14 cellular contexts compared by ENCODE assay signal in genomic region chrX:103398321-103398937, GRCh38. TPM values are rescaled to one million over a fixed set of nuclear protein-coding genes. Genes with fewer than 3 reads are reported as not detected.
A peak's percentile ranks its signal among the peaks of the same experiment; 100 is the strongest.
DNase-seq lines count a peak whose midpoint lies in the region; ATAC-seq, FAIRE-seq and TF ChIP-seq lines count a peak whose summit lies in the region.
"Had no signal": no experiment of that assay in that cellular context is flagged by ENCODE, and none has a peak within 500 bp of the region (broad histone marks: within the 10 kb centered on the region; RNA-seq: fewer than 3 reads in every experiment).

No MANE protein-coding gene starts in this region.

- TF ChIP-seq EP300 in A549 (IDR thresholded peaks at IDR 0.05) (no peak), SK-N-SH (IDR thresholded peaks at IDR 0.05; ENCODE audit: borderline replicate concordance in 1 of 2, low read depth in 1 of 2, low read length in 1 of 2) (no peak), stomach (IDR thresholded peaks at IDR 0.05) (no peak)

- peak overlapping the region; percentile 60 to 76 for H3K27ac ChIP-seq in A549
- H3K27ac ChIP-seq in SK-N-SH (ENCODE audit: low read depth in 2 of 2, low read length in 1 of 2): peak overlapping the region in 1 of 2 experiments; percentile 81; a peak in 2 of 4 replicates
- no peak overlapping the region for H3K27ac ChIP-seq in stomach
- H3K27ac ChIP-seq: KMS-11, ovary had no signal

- TF ChIP-seq RAD21 in A549 (conservative IDR thresholded peaks at IDR 0.05 in 1 of 2, IDR thresholded peaks at IDR 0.05 in 1 of 2) (no peak), SK-N-SH (IDR thresholded peaks at IDR 0.05; ENCODE audit: low read length) (no peak)

- peak overlapping the region; percentile 45 for H2AFZ ChIP-seq in SK-N-SH (ENCODE audit: low read depth)

- POLR2A ChIA-PET in A549 (lab: Yijun Ruan, JAX) (interaction anchor here (1.1 kb wide), 1 partner anchor 22 kb away, joined by 6 read pairs; the partner anchor contains the start of gene BEX3), SK-N-SH (lab: Yijun Ruan, JAX) (no interaction called here)

- H3K36me3 ChIP-seq in SK-N-SH (replicated peaks in 1 of 2; ENCODE audit: control insufficient read depth in 1 of 2, insufficient read depth in 2 of 2, low read length in 1 of 2) (no peaks in the 10 kb centered on the region), stomach (no peaks in the 10 kb centered on the region)
- H3K36me3 ChIP-seq: ovary had no signal

- H3K27me3 ChIP-seq in SK-N-SH (ENCODE audit: insufficient read depth) (no peaks in the 10 kb centered on the region; the same call in 1 of the 2 replicates), stomach (peaks cover 0 to 3% (median 0%) of the 10 kb centered on the region in 3 donors)
- H3K27me3 ChIP-seq: ovary had no signal

- H3K4me3 ChIP-seq in A549: no peak overlapping the region
- no peak overlapping the region for H3K4me3 ChIP-seq in SK-N-SH (ENCODE audit: low read depth in 2 of 2, low read length in 1 of 2)
- no peak overlapping the region for H3K4me3 ChIP-seq in fibroblast of villous mesenchyme (ENCODE audit: low read depth, low read length)
- H3K4me3 ChIP-seq in stomach: no peak overlapping the region
- H3K4me3 ChIP-seq: ovary had no signal

- H3K9me3 ChIP-seq in A549 (no peaks in the 10 kb centered on the region), SK-N-SH (no peaks in the 10 kb centered on the region), stomach (no peaks in the 10 kb centered on the region)
- H3K9me3 ChIP-seq: Caco-2, ovary had no signal

- DNase-seq in A549 (ENCODE audit: low read depth in 1 of 2, low spot score in 1 of 2) (peak; percentile 11 to 64), GM04504 (ENCODE audit: low read depth) (peak; percentile 59), SK-N-SH (no peak), fibroblast of villous mesenchyme (ENCODE audit: low read depth) (peak; percentile 79), stomach (no peak), omental fat pad (ENCODE audit: low spot score) (no peak)
- DNase-seq in activated CD8-positive, alpha-beta memory T cell treated with anti-CD3 and anti-CD28 coated beads for 24 hours: no peak
- DNase-seq: activated CD4-positive, alpha-beta T cell treated with anti-CD3 and anti-CD28 coated beads, Interleukin-2, amount 50 U/mL, for 1 hour; caudate nucleus; ovary had no signal

- peak; percentile 23 for FAIRE-seq in A549 (lab: Jason Lieb, UNC)

- no peak overlapping the region; the same call in 1 of the 2 replicates for H3K9ac ChIP-seq in SK-N-SH
- H3K9ac ChIP-seq: KMS-11 had no signal

- TF ChIP-seq CTCF in A549 (IDR thresholded peaks at IDR 0.05): no peak
- no peak for TF ChIP-seq CTCF in SK-N-SH (IDR thresholded peaks at IDR 0.05)
- no peak for TF ChIP-seq CTCF in fibroblast of villous mesenchyme (IDR thresholded peaks at IDR 0.05; ENCODE audit: insufficient read depth, low read depth, low read length)
- no peak for TF ChIP-seq CTCF in stomach (IDR thresholded peaks at IDR 0.05)
- TF ChIP-seq CTCF in omental fat pad (IDR thresholded peaks at IDR 0.05): no peak

- H3K9me2 ChIP-seq in SK-N-SH: no peaks in the 10 kb centered on the region

- no peaks in the 10 kb centered on the region for H3K79me2 ChIP-seq in SK-N-SH (ENCODE audit: insufficient read depth)

- WGBS in A549 (ENCODE audit: missing lambda C conversion rate): 43% methylated on average over 2 of the region's 2 CpGs
- 33% methylated on average over 2 of the region's 2 CpGs for WGBS in SK-N-SH (ENCODE audit: low lambda C conversion rate)
- WGBS in stomach, 5 donors: 31 to 42% (median 33%) methylated on average over 2 of the region's 2 CpGs

- ATAC-seq in A549: peak; percentile 88 to 89
- no peak for ATAC-seq in GM21367 (IDR thresholded peaks at IDR 0.05; ENCODE audit: unreplicated experiment)
- no peak for ATAC-seq in omental fat pad (ENCODE audit: low FRiP score)
- ATAC-seq: Panc1 had no signal

- H4K20me1 ChIP-seq in SK-N-SH (ENCODE audit: insufficient read depth): no peaks in the 10 kb centered on the region

- H3K4me1 ChIP-seq in A549 (peaks cover 20% of the 10 kb centered on the region), SK-N-SH (ENCODE audit: control insufficient read depth in 1 of 2, insufficient read depth in 2 of 2, low read depth in 1 of 2, low read length in 1 of 2) (no peaks in the 10 kb centered on the region), stomach (no peaks in the 10 kb centered on the region)
- H3K4me1 ChIP-seq: Caco-2 had no signal

- no peak for TF ChIP-seq POLR2A in A549 (IDR thresholded peaks at IDR 0.05; ENCODE audit: low read length)
- no peak for TF ChIP-seq POLR2A in stomach (IDR thresholded peaks at IDR 0.05)

- peaks cover under 1% of the 10 kb centered on the region for H3F3A ChIP-seq in SK-N-SH (replicated peaks; ENCODE audit: insufficient read depth)

- intact Hi-C loops in stomach (cut with DNase I; ENCODE audit: low total_unique reads): no loop called here

- CTCF ChIA-PET in A549 (lab: Yijun Ruan, JAX): interaction anchor here (0.6 to 2.5 kb wide), 3 partner anchors 55 to 1549 kb away, joined by 4 to 12 read pairs (median 4); no protein-coding TSS in a partner anchor
- CTCF ChIA-PET in SK-N-SH (lab: Yijun Ruan, JAX): interaction anchor here (0.6 kb wide), 1 partner anchor 251 kb away, joined by 4 read pairs; no protein-coding TSS in a partner anchor

- H3K4me2 ChIP-seq in A549 (peak overlapping the region; percentile 49), SK-N-SH (no peak overlapping the region)
- H3K4me2 ChIP-seq: KMS-11 had no signal

TF ChIP-seq in A549, 52 proteins besides CTCF, POLR2A, EP300 and RAD21:
- TF ChIP-seq FOSL2 (IDR thresholded peaks at IDR 0.05) (peak; percentile 39; the same call in 1 of the 2 replicates), FOSL2 (CRISPR knock-in tag; IDR thresholded peaks at IDR 0.05) (peak; percentile 67), FOSB (CRISPR knock-in tag; IDR thresholded peaks at IDR 0.05) (no peak), CEBPB (IDR thresholded peaks at IDR 0.05) (peak in 1 of 2 experiments; percentile 29; a peak in 1 of 4 replicates)

TF ChIP-seq in SK-N-SH, 30 proteins besides CTCF, POLR2A, EP300 and RAD21:
- peak; percentile 62; the same call in 1 of the 2 replicates for TF ChIP-seq FOSL2 (IDR thresholded peaks at IDR 0.05; ENCODE audit: borderline replicate concordance, low read depth)
- TF ChIP-seq EZH2phosphoT487 (IDR thresholded peaks at IDR 0.05; ENCODE audit: borderline replicate concordance, low read depth): no peak
- TF ChIP-seq JUND (IDR thresholded peaks at IDR 0.05): peak; percentile 42; the same call in 1 of the 2 replicates
- TF ChIP-seq TCF12 (IDR thresholded peaks at IDR 0.05): peak; percentile 15; the same call in 1 of the 2 replicates

RNA-seq across cellular contexts. Expression of gene BEX3, which starts 22.1 kb away (rescaled TPM):
- 328 and 404 TPM in 2 replicates for polyA plus RNA-seq in A549 (2011; rRNA removed)
- polyA plus RNA-seq in A549 (2012; cell fraction: cytosol; rRNA removed): 213 and 310 TPM in 2 replicates
- 75.6 and 127 TPM in 2 replicates for polyA plus RNA-seq in A549 (2012; cell fraction: nucleus; rRNA removed)
- polyA plus RNA-seq in A549 (2017; fragmentation: RNase III; extraction: RNeasy Plus Mini Kit Qiagen cat#74134 plus additional on column Dnase treatment): 313 to 391 TPM (median 382 TPM) in 3 replicates
- 41.8 and 47.2 TPM in 2 replicates for polyA minus RNA-seq in A549 (2011; rRNA and poly(A)+ RNA removed)
- 292 and 392 TPM in 2 replicates for polyA plus RNA-seq in SK-N-SH (2012; rRNA removed)
- polyA plus RNA-seq in SK-N-SH (2012; cell fraction: cytosol; rRNA removed): 432 and 638 TPM in 2 replicates
- 146 and 148 TPM in 2 replicates for polyA plus RNA-seq in SK-N-SH (2012; cell fraction: nucleus; rRNA removed)
- total RNA-seq in fibroblast of villous mesenchyme: 208 and 255 TPM in 2 replicates
- 100 to 1,000 TPM in 1 of 5 donors, 10 to 100 TPM in 3, 1 to 10 TPM in 1; 1.2 to 146 (median 28.6) TPM for total RNA-seq in stomach
- 100 to 1,000 TPM in 1 of 3 donors, 10 to 100 TPM in 2; 73.5 to 101 (median 94.7) TPM for polyA plus RNA-seq in stomach
- total RNA-seq in omental fat pad: 100 to 1,000 TPM in 3 of 4 donors, 10 to 100 TPM in 1; 68.5 to 157 (median 110) TPM

RNA-seq across cellular contexts. Expression of gene TCEAL9, which starts 42.1 kb away (rescaled TPM):
- polyA plus RNA-seq in A549 (2011; rRNA removed) (39.2 and 83.7 TPM in 2 replicates), A549 (2017; fragmentation: RNase III; extraction: RNeasy Plus Mini Kit Qiagen cat#74134 plus additional on column Dnase treatment) (124 to 153 TPM (median 143 TPM) in 3 replicates), SK-N-SH (2012; rRNA removed) (27.7 and 29.5 TPM in 2 replicates), stomach (100 to 1,000 TPM in 2 of 3 donors, 10 to 100 TPM in 1; 54.7 to 185 (median 128) TPM)
- 14.9 and 22.4 TPM in 2 replicates for polyA plus RNA-seq in A549 (2012; cell fraction: cytosol; rRNA removed)
- 3.3 and 5.1 TPM in 2 replicates for polyA plus RNA-seq in A549 (2012; cell fraction: nucleus; rRNA removed)
- polyA minus RNA-seq in A549 (2011; rRNA and poly(A)+ RNA removed): 3.5 and 3.8 TPM in 2 replicates
- polyA plus RNA-seq in SK-N-SH (2012; cell fraction: cytosol; rRNA removed): 46.4 and 99.7 TPM in 2 replicates
- polyA plus RNA-seq in SK-N-SH (2012; cell fraction: nucleus; rRNA removed): 13.1 and 20.9 TPM in 2 replicates
- total RNA-seq in fibroblast of villous mesenchyme (100 and 114 TPM in 2 replicates), stomach (100 to 1,000 TPM in 1 of 5 donors, 10 to 100 TPM in 4; 16.1 to 128 (median 46.1) TPM), omental fat pad (100 to 1,000 TPM in 1 of 4 donors, 10 to 100 TPM in 3; 55.2 to 129 (median 70.8) TPM)

Comparison
In these comparisons a context has a peak if more than half of its experiments do, and no peak if none do; other contexts are left out.
1. ATAC-seq: peak in A549 (2 of 2); none in GM21367 (single experiment) and omental fat pad (single experiment).
2. DNase-seq: peak in A549 (2 of 2), GM04504 (single experiment) and fibroblast of villous mesenchyme (single experiment); none in SK-N-SH (single experiment), stomach (single experiment), activated CD8-positive, alpha-beta memory T cell treated with anti-CD3 and anti-CD28 coated beads for 24 hours (single experiment) and omental fat pad (single experiment).
3. H3K27ac ChIP-seq: peak in A549 (2 of 2); none in stomach (0 of 5).
4. Of the 12 proteins assayed by ChIP-seq in both A549 and SK-N-SH: peak only in A549: none; only in SK-N-SH: none; in both: FOSL2; in neither: 11.